13 cellular contexts compared by ENCODE assay signal in the genomic region with DNA sequence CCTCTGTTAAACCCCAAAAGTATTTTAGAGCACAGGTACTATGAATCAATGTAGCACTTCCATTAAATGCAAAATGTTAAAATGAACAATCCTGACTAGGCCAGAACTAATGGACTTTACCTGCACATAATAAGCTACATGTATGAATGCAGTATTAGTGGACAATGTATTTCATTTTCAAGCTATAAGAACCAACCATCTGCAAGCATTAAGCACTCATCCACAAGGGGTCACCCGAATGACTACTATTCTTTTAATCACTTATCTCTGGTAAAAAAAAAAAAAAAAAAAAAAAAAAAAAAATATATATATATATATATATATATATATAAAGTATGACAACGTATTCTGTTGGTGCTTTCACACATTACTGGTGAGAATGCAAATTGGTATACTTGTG. TPM values are rescaled to one million over a fixed set of nuclear protein-coding genes. Genes with fewer than 3 reads are reported as not detected.
DNase-seq lines count a peak whose midpoint lies in the region; ATAC-seq, FAIRE-seq and TF ChIP-seq lines count a peak whose summit lies in the region.
"Had no signal": no experiment of that assay in that cellular context is flagged by ENCODE, and none has a peak within 500 bp of the region (broad histone marks: within the 10 kb centered on the region; RNA-seq: fewer than 3 reads in every experiment).

No MANE protein-coding gene starts in this region.

- no peak for ATAC-seq in HG03460 (IDR thresholded peaks at IDR 0.05; ENCODE audit: unreplicated experiment)

- peak overlapping the region; percentile 19 for H3K27ac Mint-ChIP-seq in activated naive CD8-positive, alpha-beta T cell
- H3K27ac Mint-ChIP-seq in activated naive CD8-positive, alpha-beta T cell treated with anti-CD3 and anti-CD28 coated beads for 36 hours: no peak overlapping the region
- H3K27ac Mint-ChIP-seq: activated naive CD8-positive, alpha-beta T cell treated with anti-CD3 and anti-CD28 coated beads, Interleukin-2, amount 10 ng/mL, durations not matched to agents 7 days and 5 days had no signal

- no peak overlapping the region for H3K4me2 ChIP-seq in Loucy (ENCODE audit: low read depth, low read length, poor library complexity, severe bottlenecking)

- H2AFZ ChIP-seq in Loucy (ENCODE audit: low read length): no peak overlapping the region

- H3K4me1 ChIP-seq in Loucy (ENCODE audit: insufficient read depth, low read length, poor library complexity, severe bottlenecking) (peaks cover 34% of the 10 kb centered on the region), stomach (peaks cover 16 to 62% (median 36%) of the 10 kb centered on the region in 4 donors)

- no peak overlapping the region for H3K4me3 ChIP-seq in Loucy (ENCODE audit: low read length, poor library complexity, severe bottlenecking)
- no peak overlapping the region for H3K4me3 ChIP-seq in bronchial epithelial cell (ENCODE audit: low read depth, low read length)
- H3K4me3 ChIP-seq in stomach: no peak overlapping the region
- H3K4me3 ChIP-seq: lung, right atrium auricular region had no signal

- H3K4me3 Mint-ChIP-seq in activated naive CD8-positive, alpha-beta T cell: no peak overlapping the region
- no peak overlapping the region for H3K4me3 Mint-ChIP-seq in activated naive CD8-positive, alpha-beta T cell treated with anti-CD3 and anti-CD28 coated beads for 36 hours
- H3K4me3 Mint-ChIP-seq: activated naive CD8-positive, alpha-beta T cell treated with anti-CD3 and anti-CD28 coated beads, Interleukin-2, amount 10 ng/mL, durations not matched to agents 7 days and 5 days had no signal

- no peak overlapping the region for H3K27ac ChIP-seq in stomach
- H3K27ac ChIP-seq: epithelial cell of prostate, right atrium auricular region had no signal

- no peak for TF ChIP-seq POLR2A in stomach (IDR thresholded peaks at IDR 0.05)

- FAIRE-seq in bronchial epithelial cell (lab: Jason Lieb, UNC): no peak

- H3K36me3 ChIP-seq in Loucy (ENCODE audit: insufficient read depth, low read length): no peaks in the 10 kb centered on the region
- H3K36me3 ChIP-seq in bronchial epithelial cell (ENCODE audit: control insufficient read depth, insufficient read depth, low read length): no peaks in the 10 kb centered on the region
- H3K36me3 ChIP-seq in stomach: no peaks in the 10 kb centered on the region
- H3K36me3 ChIP-seq: right atrium auricular region had no signal

- TF ChIP-seq CTCF in Loucy (conservative IDR thresholded peaks at IDR 0.05; ENCODE audit: low read length): peak; percentile 25; the same call in 1 of the 2 replicates
- no peak for TF ChIP-seq CTCF in bronchial epithelial cell (IDR thresholded peaks at IDR 0.05; ENCODE audit: insufficient read depth, low read length, severe bottlenecking)
- TF ChIP-seq CTCF in stomach (IDR thresholded peaks at IDR 0.05): no peak

- no peak overlapping the region for H3K9ac ChIP-seq in Loucy (ENCODE audit: low read depth, low read length, poor library complexity, severe bottlenecking)

- WGBS in stomach, 5 donors: 18 to 40% (median 33%) methylated on average over 2 of the region's 2 CpGs

- no peaks in the 10 kb centered on the region for H3K9me2 ChIP-seq in Loucy (replicated peaks; ENCODE audit: low read depth, low read length)

- H3K9me3 ChIP-seq in Loucy (ENCODE audit: insufficient read depth, low read depth, low read length): no peaks in the 10 kb centered on the region
- no peaks in the 10 kb centered on the region for H3K9me3 ChIP-seq in stomach
- H3K9me3 ChIP-seq: right atrium auricular region had no signal

- no peaks in the 10 kb centered on the region for H3K36me3 Mint-ChIP-seq in activated naive CD8-positive, alpha-beta T cell
- peaks cover 10% of the 10 kb centered on the region for H3K36me3 Mint-ChIP-seq in activated naive CD8-positive, alpha-beta T cell treated with anti-CD3 and anti-CD28 coated beads for 36 hours

- H3K27me3 ChIP-seq in Loucy (ENCODE audit: insufficient read depth, low read length, poor library complexity, severe bottlenecking) (no peaks in the 10 kb centered on the region), bronchial epithelial cell (ENCODE audit: control insufficient read depth, insufficient read depth, low read length) (no peaks in the 10 kb centered on the region), stomach (no peaks in the 10 kb centered on the region)
- H3K27me3 ChIP-seq: right atrium auricular region had no signal

- intact Hi-C loops in stomach (cut with DNase I; ENCODE audit: low total_unique reads): no loop called here

- TF ChIP-seq EP300 in stomach (IDR thresholded peaks at IDR 0.05): no peak

- H3K4me1 Mint-ChIP-seq in activated naive CD8-positive, alpha-beta T cell (ENCODE audit: low read depth): peaks cover 77% of the 10 kb centered on the region
- H3K4me1 Mint-ChIP-seq in activated naive CD8-positive, alpha-beta T cell treated with anti-CD3 and anti-CD28 coated beads for 36 hours: peaks cover 67% of the 10 kb centered on the region

- DNase-seq in activated naive CD8-positive, alpha-beta T cell treated with anti-CD3 and anti-CD28 coated beads for 36 hours: no peak
- DNase-seq in bronchial epithelial cell (ENCODE audit: low read depth): peak; percentile 30
- peak; percentile 13 for DNase-seq in renal cortical epithelial cell (ENCODE audit: low read depth)
- no peak for DNase-seq in stomach
- no peak for DNase-seq in GM19240 (ENCODE audit: insufficient read length, low spot score)
- DNase-seq: activated naive CD8-positive, alpha-beta T cell treated with anti-CD3 and anti-CD28 coated beads, Interleukin-2, amount 10 ng/mL, durations not matched to agents 7 days and 5 days; T1000 had no signal

- H3F3A ChIP-seq in Loucy (ENCODE audit: low read depth): no peaks in the 10 kb centered on the region

- peaks cover 16% of the 10 kb centered on the region for H4K20me1 ChIP-seq in Loucy (ENCODE audit: insufficient read depth, low read length, poor library complexity, severe bottlenecking)

- peaks cover 87% of the 10 kb centered on the region for H3K79me2 ChIP-seq in Loucy (ENCODE audit: insufficient read depth, low read length)

- no peaks in the 10 kb centered on the region for H3K27me3 Mint-ChIP-seq in activated naive CD8-positive, alpha-beta T cell
- H3K27me3 Mint-ChIP-seq in activated naive CD8-positive, alpha-beta T cell treated with anti-CD3 and anti-CD28 coated beads for 36 hours: no peaks in the 10 kb centered on the region
- H3K27me3 Mint-ChIP-seq: activated naive CD8-positive, alpha-beta T cell treated with anti-CD3 and anti-CD28 coated beads, Interleukin-2, amount 10 ng/mL, durations not matched to agents 7 days and 5 days had no signal

- H3K9me3 Mint-ChIP-seq in activated naive CD8-positive, alpha-beta T cell (ENCODE audit: low read depth): no peaks in the 10 kb centered on the region
- H3K9me3 Mint-ChIP-seq in activated naive CD8-positive, alpha-beta T cell treated with anti-CD3 and anti-CD28 coated beads for 36 hours: peaks cover 2% of the 10 kb centered on the region
- H3K9me3 Mint-ChIP-seq: activated naive CD8-positive, alpha-beta T cell treated with anti-CD3 and anti-CD28 coated beads, Interleukin-2, amount 10 ng/mL, durations not matched to agents 7 days and 5 days had no signal

RNA-seq across cellular contexts. Expression of a gene that starts 7.2 kb away (rescaled TPM):
- total RNA-seq in activated naive CD8-positive, alpha-beta T cell treated with anti-CD3 and anti-CD28 coated beads for 36 hours: 10 to 100 TPM; 45.0 to 50.4 TPM
- total RNA-seq in bronchial epithelial cell: 38.2 and 53.1 TPM in 2 replicates
- 45.1 and 107 TPM in 2 replicates for total RNA-seq in renal cortical epithelial cell
- total RNA-seq in stomach: 100 to 1,000 TPM in 4 of 5 donors, 10 to 100 TPM in 1; 36.5 to 649 (median 168) TPM
- polyA plus RNA-seq in stomach: 10 to 100 TPM; 14.3 to 20.0 (median 18.3) TPM

Comparison
In these comparisons a context has a peak if more than half of its experiments do, and no peak if none do; other contexts are left out.
1. DNase-seq: peak in bronchial epithelial cell (single experiment) and renal cortical epithelial cell (single experiment); none in activated naive CD8-positive, alpha-beta T cell treated with anti-CD3 and anti-CD28 coated beads for 36 hours (single experiment), stomach (single experiment) and GM19240 (single experiment).